In genomic region chr4:90503677-90504076, GRCh38 we compare ENCODE assay signal across 1 cellular context.
TF ChIP-seq lines count a peak whose summit lies in the region.

No MANE protein-coding gene starts in this region.

TF ChIP-seq in GM23338, 12 proteins besides CTCF, POLR2A, EP300 and RAD21 (continued from another document):
- TF ChIP-seq REST (IDR thresholded peaks at IDR 0.05; ENCODE audit: unreplicated experiment): no peak
- TF ChIP-seq EZH2 (IDR thresholded peaks at IDR 0.05; ENCODE audit: low read depth, unreplicated experiment): no peak
- TF ChIP-seq ZNF331 (CRISPR knock-in tag; IDR thresholded peaks at IDR 0.05; ENCODE audit: low read depth): no peak
- no peak for TF ChIP-seq CREB1 (CRISPR knock-in tag; IDR thresholded peaks at IDR 0.05; ENCODE audit: low read depth)
- TF ChIP-seq POLR2AphosphoS5 (IDR thresholded peaks at IDR 0.05; ENCODE audit: low read depth): no peak
- TF ChIP-seq NANOG (IDR thresholded peaks at IDR 0.05; ENCODE audit: borderline replicate concordance): no peak
- TF ChIP-seq EZH2phosphoT487 (IDR thresholded peaks at IDR 0.05; ENCODE audit: unreplicated experiment): no peak
